14 cellular contexts compared by ENCODE assay signal in the genomic region with DNA sequence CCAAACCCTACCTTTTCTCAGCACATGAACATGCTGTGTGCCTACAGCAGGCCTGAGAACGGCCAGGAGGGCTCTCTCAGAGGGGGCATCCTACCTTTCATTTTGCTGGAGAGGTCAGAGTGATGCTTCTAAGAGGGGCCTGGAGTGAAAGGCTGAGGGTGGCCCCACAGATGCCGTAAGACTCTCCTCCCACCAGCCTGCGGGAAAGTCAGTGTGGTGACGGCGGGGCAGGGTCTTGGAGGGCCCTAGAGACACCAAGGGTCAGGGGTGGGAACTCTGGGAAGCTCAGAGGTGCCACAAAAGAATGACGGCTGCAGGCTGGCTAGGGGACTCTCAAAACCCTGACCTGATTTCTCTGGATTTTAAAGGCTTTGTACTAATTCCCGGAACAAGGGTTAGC.
"Had no signal": no experiment of that assay in that cellular context is flagged by ENCODE, and none has a peak within 500 bp of the region (broad histone marks: within the 10 kb centered on the region; RNA-seq: fewer than 3 reads in every experiment).

No MANE protein-coding gene starts in this region.

- H3K27ac Mint-ChIP-seq: activated T-helper 2 cell treated with anti-CD3 and anti-CD28 coated beads, Interferon-gamma antibody, Interleukin-2, Interleukin-4, amounts not matched to agents 10 μg/mL and 5 μg/mL and 100 μg/mL, durations not matched to agents 14 hours and 24 hours and 36 hours had no signal

- H3K9me3 ChIP-seq: ascending aorta, left lung, tibial nerve, vagina had no signal

- H3K9me3 Mint-ChIP-seq: activated T-helper 2 cell treated with anti-CD3 and anti-CD28 coated beads, Interferon-gamma antibody, Interleukin-2, Interleukin-4, amounts not matched to agents 10 μg/mL and 5 μg/mL and 100 μg/mL, durations not matched to agents 14 hours and 24 hours and 36 hours; nephron had no signal

- ATAC-seq: left lung had no signal

- H3K4me3 ChIP-seq: ascending aorta, left lung, tibial nerve, vagina had no signal

- H3K36me3 ChIP-seq: vagina had no signal

- DNase-seq: activated CD4-positive, alpha-beta T cell treated with anti-CD3 and anti-CD28 coated beads for 1 hour; activated CD4-positive, alpha-beta T cell treated with anti-CD3 and anti-CD28 coated beads, Interleukin-2, amount 50 U/mL, for 4 hours; activated naive CD4-positive, alpha-beta T cell treated with Interleukin-2 at 50 U/mL for 16 hours; activated T-cell treated with anti-CD3 and anti-CD28 coated beads for 4 hours; left lung; midbrain; occipital lobe; stimulated activated naive CD4-positive, alpha-beta T cell treated with Interleukin-2 at 50 U/mL for 16 hours; WERI-Rb-1 had no signal

- H3K4me3 Mint-ChIP-seq: nephron had no signal

- H3K27me3 ChIP-seq: ascending aorta, left lung, tibial nerve, vagina had no signal

- H3K27ac ChIP-seq: ascending aorta, left lung, tibial nerve, vagina, WERI-Rb-1 had no signal
